In genomic region chr11:108246309-108246708, GRCh38 we compare ENCODE assay signal across 23 cellular contexts.
"Had no signal": no experiment of that assay in that cellular context is flagged by ENCODE, and none has a peak within 500 bp of the region (broad histone marks: within the 10 kb centered on the region; RNA-seq: fewer than 3 reads in every experiment).

No MANE protein-coding gene starts in this region.

- H3K9me3 Mint-ChIP-seq: activated B cell treated with CpG ODN at 0.5 μM for 24 hours; activated T-cell treated with anti-CD3 and anti-CD28 coated beads, Interleukin-2, amount 50 U/mL, for 4 hours; brain; memory B cell; nephron had no signal

- ATAC-seq: activated T-cell treated with anti-CD3 and anti-CD28 coated beads, Interleukin-2, amount 50 U/mL, for 4 hours; mucosa of descending colon had no signal

- H3K4me1 Mint-ChIP-seq: brain, memory B cell, nephron had no signal

- H3K27ac ChIP-seq: coronary artery, right atrium auricular region, stomach, testis, upper lobe of left lung had no signal

- H3K4me3 ChIP-seq: coronary artery, left lung, mucosa of descending colon, right atrium auricular region, stomach, testis, upper lobe of left lung had no signal

- H3K4me1 ChIP-seq: left lung, right atrium auricular region, stomach, testis, upper lobe of left lung had no signal

- H3K27me3 Mint-ChIP-seq: activated B cell treated with CpG ODN at 0.5 μM for 24 hours, brain, memory B cell, progenitor cell of endocrine pancreas had no signal

- H3K27ac Mint-ChIP-seq: activated B cell treated with CpG ODN at 0.5 μM for 24 hours, brain, memory B cell, nephron, progenitor cell of endocrine pancreas had no signal

- DNase-seq: activated B cell treated with CpG ODN at 0.5 μM for 24 hours; activated T-cell treated with anti-CD3 and anti-CD28 coated beads, Interleukin-2, amount 50 U/mL, for 4 hours; amygdala; central memory CD4-positive, alpha-beta T cell; foreskin fibroblast; hippocampal formation; kidney; left lung; mucosa of descending colon; occipital lobe; small intestine; stimulated activated CD4-positive, alpha-beta T cell treated with anti-CD3 and anti-CD28 coated beads, Interleukin-4, amount 100 ng/mL, for 4 hours; stimulated activated CD8-positive, alpha-beta memory T cell treated with anti-CD3 and anti-CD28 coated beads, Interleukin-4, amount 100 ng/mL, for 48 hours; stomach; testis had no signal

- FAIRE-seq: endothelial cell of umbilical vein, kidney, small intestine had no signal

- H3K27me3 ChIP-seq: left lung, right atrium auricular region, stomach, testis, upper lobe of left lung had no signal

- H3K9me3 ChIP-seq: left lung, mucosa of descending colon, right atrium auricular region, stomach, testis, upper lobe of left lung had no signal

- H3K4me3 Mint-ChIP-seq: activated B cell treated with CpG ODN at 0.5 μM for 24 hours; activated T-cell treated with anti-CD3 and anti-CD28 coated beads, Interleukin-2, amount 50 U/mL, for 4 hours; brain; memory B cell; nephron had no signal
